ENCODE assay signal across 15 cellular contexts in genomic region chr12:2295941-2296461, GRCh38.
DNase-seq lines count a peak whose midpoint lies in the region; ATAC-seq, FAIRE-seq and TF ChIP-seq lines count a peak whose summit lies in the region.
"Had no signal": no experiment of that assay in that cellular context is flagged by ENCODE, and none has a peak within 500 bp of the region (broad histone marks: within the 10 kb centered on the region; RNA-seq: fewer than 3 reads in every experiment).

No MANE protein-coding gene starts in this region.

- no peaks in the 10 kb centered on the region for H3K36me3 ChIP-seq in GM23248 (ENCODE audit: low read depth)

- H3K4me1 Mint-ChIP-seq in stimulated activated memory B cell treated with anti-CD40 and anti-IgM and Interleukin-4, amounts not matched to agents 10 μg/mL and 1 μg/mL and 100 μg/mL, for 72 hours, result peaks cover 14% of the 10 kb centered on the region

- no peaks in the 10 kb centered on the region for H3K27me3 ChIP-seq in GM23248 (replicated peaks; ENCODE audit: insufficient read depth)

- H3K9me3 ChIP-seq in GM23248 (ENCODE audit: low read depth), result no peaks in the 10 kb centered on the region

- H3K9me3 Mint-ChIP-seq in stimulated activated memory B cell treated with anti-CD40 and anti-IgM and Interleukin-4, amounts not matched to agents 10 μg/mL and 1 μg/mL and 100 μg/mL, for 72 hours, result no peaks in the 10 kb centered on the region
- H3K9me3 Mint-ChIP-seq: activated CD4-positive, alpha-beta T cell treated with anti-CD3 and anti-CD28 coated beads, Interleukin-2, amount 10 ng/mL, durations not matched to agents 7 days and 5 days had no signal

- no peak overlapping the region for H3K4me3 Mint-ChIP-seq in stimulated activated memory B cell treated with anti-CD40 and anti-IgM and Interleukin-4, amounts not matched to agents 10 μg/mL and 1 μg/mL and 100 μg/mL, for 72 hours
- H3K4me3 Mint-ChIP-seq: activated CD4-positive, alpha-beta T cell treated with anti-CD3 and anti-CD28 coated beads, Interleukin-2, amount 10 ng/mL, durations not matched to agents 7 days and 5 days had no signal

- POLR2A ChIA-PET in GM10248 (lab: Yijun Ruan, JAX), result no interaction called here

- no peak overlapping the region for H3K27ac Mint-ChIP-seq in stimulated activated memory B cell treated with anti-CD40 and anti-IgM and Interleukin-4, amounts not matched to agents 10 μg/mL and 1 μg/mL and 100 μg/mL, for 72 hours
- H3K27ac Mint-ChIP-seq: activated CD4-positive, alpha-beta T cell treated with anti-CD3 and anti-CD28 coated beads, Interleukin-2, amount 10 ng/mL, durations not matched to agents 7 days and 5 days had no signal

- CTCF ChIA-PET in GM10248 (lab: Yijun Ruan, JAX), result no interaction called here

- peak; percentile 91 for DNase-seq in GM23248
- DNase-seq in RCC 7860 (ENCODE audit: low spot score), result peak; percentile 86
- peak; percentile 69 for DNase-seq in fibroblast of gingiva (ENCODE audit: low read depth)
- DNase-seq in renal cortical epithelial cell (ENCODE audit: low read depth), result peak; percentile 77
- DNase-seq in stimulated activated naive CD4-positive, alpha-beta T cell treated with Interleukin-2 at 50 U/mL for 16 hours (lab: John Stamatoyannopoulos, UW), result no peak
- no peak for DNase-seq in GM10248 (ENCODE audit: extremely low spot score)
- DNase-seq: activated CD4-positive, alpha-beta T cell treated with anti-CD3 and anti-CD28 coated beads, Interleukin-2, amount 10 ng/mL, durations not matched to agents 7 days and 5 days; activated naive CD4-positive, alpha-beta T cell; DND-41; effector memory CD4-positive, alpha-beta T cell; KG1; NCI-H2227 treated with DMSO at 0.1 percent for 48 hours; stimulated activated CD4-positive, alpha-beta T cell treated with anti-CD3 and anti-CD28 coated beads, Interleukin-4, amount 100 ng/mL, for 1 hour had no signal

- 2% methylated on average over 3 of the region's 3 CpGs for WGBS in GM23248 (ENCODE audit: low coverage in 1 of 2, low lambda C conversion rate in 2 of 2, missing lambda C conversion rate in 2 of 2), 2 experiments

- no peaks in the 10 kb centered on the region for H3K9me2 ChIP-seq in GM23248 (ENCODE audit: insufficient read depth)

- no peaks in the 10 kb centered on the region for H3K36me3 Mint-ChIP-seq in stimulated activated memory B cell treated with anti-CD40 and anti-IgM and Interleukin-4, amounts not matched to agents 10 μg/mL and 1 μg/mL and 100 μg/mL, for 72 hours

- peak overlapping the region; percentile 63 for H3K27ac ChIP-seq in GM23248

- H2AFZ ChIP-seq in GM23248, result no peak overlapping the region

- peaks cover 43% of the 10 kb centered on the region for H3K4me1 ChIP-seq in GM23248 (ENCODE audit: insufficient read depth)

- H4K20me1 ChIP-seq in GM23248 (ENCODE audit: insufficient read depth), result no peaks in the 10 kb centered on the region

- peak overlapping the region; percentile 29 for H3K4me2 ChIP-seq in GM23248 (ENCODE audit: unreplicated experiment)

- H3K27me3 Mint-ChIP-seq in stimulated activated memory B cell treated with anti-CD40 and anti-IgM and Interleukin-4, amounts not matched to agents 10 μg/mL and 1 μg/mL and 100 μg/mL, for 72 hours, result peaks cover 27% of the 10 kb centered on the region
- H3K27me3 Mint-ChIP-seq: activated CD4-positive, alpha-beta T cell treated with anti-CD3 and anti-CD28 coated beads, Interleukin-2, amount 10 ng/mL, durations not matched to agents 7 days and 5 days had no signal

- no peak overlapping the region for H3K4me3 ChIP-seq in GM23248

- in situ Hi-C loops in GM23248 (cut with MboI), result no loop called here

- TF ChIP-seq CTCF in GM10248 (IDR thresholded peaks at IDR 0.05; ENCODE audit: control extremely low read depth, extremely low read depth, low read depth, missing control alignments), result no peak

- FAIRE-seq in RCC 7860 (lab: Jason Lieb, UNC), result peak; percentile 80

- peaks cover 24% of the 10 kb centered on the region for H3F3A ChIP-seq in GM23248 (ENCODE audit: insufficient read depth)

- H3K79me2 ChIP-seq in GM23248 (ENCODE audit: insufficient read depth), result peaks cover 62% of the 10 kb centered on the region

- no peak for ATAC-seq in GM18907 (IDR thresholded peaks at IDR 0.05; ENCODE audit: unreplicated experiment)
- no peak for ATAC-seq in stimulated activated memory B cell treated with anti-CD40 and anti-IgM and Interleukin-4, amounts not matched to agents 10 μg/mL and 1 μg/mL and 100 μg/mL, for 72 hours

- H3K9ac ChIP-seq in GM23248, result peak overlapping the region; percentile 38; the same call in 1 of the 2 replicates

Comparison
In these comparisons a context has a peak if more than half of its experiments do, and no peak if none do; other contexts are left out.
1. DNase-seq: peak in GM23248 (single experiment), RCC 7860 (single experiment), fibroblast of gingiva (single experiment) and renal cortical epithelial cell (single experiment); none in stimulated activated naive CD4-positive, alpha-beta T cell treated with Interleukin-2 at 50 U/mL for 16 hours (single experiment) and GM10248 (single experiment).